20 cellular contexts compared by ENCODE assay signal in the genomic region with DNA sequence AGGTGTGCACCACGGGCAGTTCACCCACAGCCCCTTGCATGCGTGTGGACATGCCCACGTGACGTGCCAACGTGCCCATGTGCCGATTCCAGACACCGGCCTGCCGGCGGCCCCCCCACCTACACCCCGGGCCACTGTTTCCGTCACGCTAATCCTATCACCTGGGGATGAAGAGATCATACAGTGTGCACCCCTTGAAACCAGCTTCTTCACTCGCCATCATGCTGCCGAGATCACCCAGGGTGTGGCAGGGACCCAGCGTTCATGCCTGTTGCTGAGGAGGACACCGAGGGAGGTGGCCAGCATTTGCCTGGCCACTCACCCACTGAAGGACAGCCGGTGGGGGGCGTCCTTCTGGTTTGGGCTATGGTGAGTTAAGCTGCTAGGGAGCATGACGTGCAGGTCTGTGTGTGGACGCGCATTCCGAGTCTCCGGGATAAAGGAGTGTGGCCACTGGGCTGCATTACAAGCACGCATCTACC. TPM values are rescaled to one million over a fixed set of nuclear protein-coding genes. Genes with fewer than 3 reads are reported as not detected.
DNase-seq lines count a peak whose midpoint lies in the region; ATAC-seq and TF ChIP-seq lines count a peak whose summit lies in the region.
"Had no signal": no experiment of that assay in that cellular context is flagged by ENCODE, and none has a peak within 500 bp of the region (broad histone marks: within the 10 kb centered on the region; RNA-seq: fewer than 3 reads in every experiment).

No MANE protein-coding gene starts in this region.

- H3K9ac ChIP-seq in SK-N-MC (ENCODE audit: insufficient read length), result no peak overlapping the region

- H3K9me3 ChIP-seq in CD4-positive, alpha-beta T cell (ENCODE audit: control insufficient read depth, low read length), result no peaks in the 10 kb centered on the region
- H3K9me3 ChIP-seq in SK-N-MC (ENCODE audit: low read depth, low read length) (no peaks in the 10 kb centered on the region), testis (no peaks in the 10 kb centered on the region)
- H3K9me3 ChIP-seq: HAP-1 had no signal

- intact Hi-C loops in CD4-positive, alpha-beta T cell (cut with DNase I, micrococcal nuclease), result no loop called here
- intact Hi-C loops in posterior cingulate gyrus (cut with DNase I), result no loop called here
- intact Hi-C loops in testis (cut with DNase I; ENCODE audit: low total_unique reads), result no loop called here

- H3K27me3 ChIP-seq in CD4-positive, alpha-beta T cell (ENCODE audit: control insufficient read depth, insufficient read depth, low read length), result no peaks in the 10 kb centered on the region
- H3K27me3 ChIP-seq in testis, result no peaks in the 10 kb centered on the region

- H3K36me3 Mint-ChIP-seq in CD4-positive, alpha-beta T cell (ENCODE audit: low read depth), result peaks cover 68% of the 10 kb centered on the region
- H3K36me3 Mint-ChIP-seq: IgD-negative memory B cell had no signal

- no peaks in the 10 kb centered on the region for H3K27me3 Mint-ChIP-seq in CD4-positive, alpha-beta T cell
- H3K27me3 Mint-ChIP-seq: activated naive CD4-positive, alpha-beta T cell treated with anti-CD3 and anti-CD28 coated beads, Interleukin-2, amount 50 U/mL, for 24 hours; IgD-negative memory B cell had no signal

- no peak overlapping the region for H3K4me3 Mint-ChIP-seq in CD4-positive, alpha-beta T cell
- H3K4me3 Mint-ChIP-seq: activated naive CD4-positive, alpha-beta T cell treated with anti-CD3 and anti-CD28 coated beads, Interleukin-2, amount 50 U/mL, for 24 hours; IgD-negative memory B cell; T-helper 2 cell treated with Interferon-gamma antibody and Interleukin-4, amounts not matched to agents 5 μg/mL and 100 μg/mL, for 36 hours had no signal

- no peaks in the 10 kb centered on the region for H3K4me1 Mint-ChIP-seq in CD4-positive, alpha-beta T cell (ENCODE audit: low read depth)

- peaks cover 61% of the 10 kb centered on the region for H3K36me3 ChIP-seq in SK-N-MC (ENCODE audit: insufficient read depth, low read length)
- no peaks in the 10 kb centered on the region for H3K36me3 ChIP-seq in testis (ENCODE audit: low read depth, missing control alignments)

- peak overlapping the region; percentile 35 for H3K4me3 ChIP-seq in SK-N-MC
- no peak overlapping the region for H3K4me3 ChIP-seq in testis
- H3K4me3 ChIP-seq: HAP-1, skin epidermis had no signal

- no peaks in the 10 kb centered on the region for H3K9me3 Mint-ChIP-seq in CD4-positive, alpha-beta T cell
- H3K9me3 Mint-ChIP-seq: activated naive CD4-positive, alpha-beta T cell treated with anti-CD3 and anti-CD28 coated beads, Interleukin-2, amount 50 U/mL, for 24 hours; IgD-negative memory B cell; T-helper 2 cell treated with Interferon-gamma antibody and Interleukin-4, amounts not matched to agents 5 μg/mL and 100 μg/mL, for 36 hours had no signal

- WGBS in testis, 2 donors, result 74 to 89% methylated on average over 17 to 24 of the region's 24 CpGs

- no peak for TF ChIP-seq CTCF in CD4-positive, alpha-beta T cell (IDR thresholded peaks at IDR 0.05)
- no peak for TF ChIP-seq CTCF in testis (IDR thresholded peaks at IDR 0.05)

- peaks cover 36% of the 10 kb centered on the region for H3K4me1 ChIP-seq in testis
- H3K4me1 ChIP-seq: HAP-1 had no signal

- DNase-seq in CD4-positive, alpha-beta T cell, result peak in 1 of 10 experiments; percentile 4
- DNase-seq in SK-N-MC (ENCODE audit: low read depth, low spot score) (no peak), iPS-NIHi11 (ENCODE audit: low spot score) (peak; percentile 30), posterior cingulate gyrus (peak in 6 of 10 donors; percentile 2 to 67 (median 36)), EL (no peak), NCI-H82 (lab: John Stamatoyannopoulos, UW) (no peak), testis (no peak)
- DNase-seq: activated CD4-positive, CD25-positive, alpha-beta regulatory T cell treated with anti-CD3 and anti-CD28 coated beads, Interleukin-2, amount 50 U/mL, for 72 hours; Calu3; effector memory CD4-positive, alpha-beta T cell; MV-4-11; NCI-H2081 treated with DMSO at 0.1 percent for 48 hours; SHP77; stimulated activated naive CD4-positive, alpha-beta T cell had no signal

- no peak overlapping the region for H3K27ac ChIP-seq in CD4-positive, alpha-beta T cell (ENCODE audit: low read depth, low read length)
- H3K27ac ChIP-seq in SK-N-MC, result peak overlapping the region; percentile 2
- H3K27ac ChIP-seq in testis, result no peak overlapping the region

- ATAC-seq in CD4-positive, alpha-beta T cell (ENCODE audit: poor library complexity), result no peak
- no peak for ATAC-seq in HG03571 (IDR thresholded peaks at IDR 0.05; ENCODE audit: unreplicated experiment)

- TF ChIP-seq POLR2A in testis (IDR thresholded peaks at IDR 0.05), result no peak

- POLR2A ChIA-PET in CD4-positive, alpha-beta T cell (lab: Charles Lee), result no interaction called here

- CTCF ChIA-PET in CD4-positive, alpha-beta T cell (lab: Charles Lee), result no interaction called here

- H3K27ac Mint-ChIP-seq in CD4-positive, alpha-beta T cell, result peak overlapping the region; percentile 53
- H3K27ac Mint-ChIP-seq: activated naive CD4-positive, alpha-beta T cell treated with anti-CD3 and anti-CD28 coated beads, Interleukin-2, amount 50 U/mL, for 24 hours; T-helper 2 cell treated with Interferon-gamma antibody and Interleukin-4, amounts not matched to agents 5 μg/mL and 100 μg/mL, for 36 hours had no signal

RNA-seq across cellular contexts. Expression of a gene that starts 14.1 kb away (rescaled TPM):
- 100 to 1,000 TPM; 132 to 148 TPM for total RNA-seq in CD4-positive, alpha-beta T cell
- total RNA-seq in testis, result 100 to 1,000 TPM; 240 to 245 TPM
- polyA plus RNA-seq in testis (ENCODE audit: insufficient read depth, low read depth, low replicate concordance), result 72.6 TPM

RNA-seq across cellular contexts. Expression of a gene that starts 54.8 kb away (rescaled TPM):
- 10 to 100 TPM; 61.5 to 63.2 TPM for total RNA-seq in CD4-positive, alpha-beta T cell
- total RNA-seq in testis, result 100 to 1,000 TPM in 1 of 2 donors, 10 to 100 TPM in 1; 94.2 to 129 TPM
- 71.2 TPM for polyA plus RNA-seq in testis (ENCODE audit: insufficient read depth, low read depth, low replicate concordance)

Comparison
In these comparisons a context has a peak if more than half of its experiments do, and no peak if none do; other contexts are left out.
1. DNase-seq: peak in iPS-NIHi11 (single experiment) and posterior cingulate gyrus (6 of 10); none in SK-N-MC (single experiment), EL (single experiment), NCI-H82 (single experiment) and testis (single experiment).